1 cellular context compared by ENCODE assay signal in the genomic region with DNA sequence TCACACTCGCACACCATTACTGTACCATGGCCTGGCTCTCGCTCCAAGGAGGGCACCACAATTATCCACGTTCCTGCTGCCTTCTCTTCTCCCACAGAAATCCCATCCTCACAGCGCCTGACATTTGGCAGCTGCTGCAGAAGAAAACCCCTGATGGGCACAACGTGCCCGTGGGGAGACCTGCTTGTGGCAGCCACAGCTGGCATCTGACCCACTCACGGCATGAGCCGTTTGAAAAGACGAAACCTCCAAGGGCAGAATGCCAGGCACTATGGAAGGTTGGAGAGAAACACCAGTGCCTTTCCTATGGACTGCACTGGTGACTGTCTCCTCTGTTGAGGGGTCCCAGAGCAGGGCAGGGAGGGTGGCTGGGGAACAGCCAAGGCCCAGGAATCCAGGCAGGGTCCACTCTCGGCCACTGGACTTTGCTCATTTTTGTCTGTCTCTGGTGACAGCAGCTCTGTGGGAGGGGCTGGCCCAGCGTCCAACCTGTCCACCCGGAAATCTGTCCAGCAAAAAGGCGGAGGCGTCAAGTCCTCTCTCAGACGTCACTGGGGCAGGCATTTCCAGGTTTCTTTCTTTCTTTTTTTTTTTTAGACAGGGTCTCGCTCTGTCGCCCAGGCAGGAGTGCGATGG.
TF ChIP-seq lines count a peak whose summit lies in the region.

No MANE protein-coding gene starts in this region.

TF ChIP-seq in HepG2, 621 proteins besides CTCF, POLR2A, EP300 and RAD21 (continued from another document and continues in another):
- TF ChIP-seq NR3C1 (CRISPR knock-in tag; IDR thresholded peaks at IDR 0.05) (no peak), ZNF7 (CRISPR knock-in tag; IDR thresholded peaks at IDR 0.05) (no peak), NKX3-1 (CRISPR knock-in tag; IDR thresholded peaks at IDR 0.05) (no peak), CEBPG (CRISPR knock-in tag; IDR thresholded peaks at IDR 0.05) (no peak), NFE2 (CRISPR knock-in tag; IDR thresholded peaks at IDR 0.05) (no peak), ZNF580 (CRISPR knock-in tag; IDR thresholded peaks at IDR 0.05; ENCODE audit: borderline replicate concordance, low read depth) (no peak), SIX4 (CRISPR knock-in tag; IDR thresholded peaks at IDR 0.05) (no peak), ZNF138 (CRISPR knock-in tag; IDR thresholded peaks at IDR 0.05; ENCODE audit: low read depth) (no peak), MTF2 (CRISPR knock-in tag; IDR thresholded peaks at IDR 0.05; ENCODE audit: borderline replicate concordance) (no peak), HNRNPH1 (optimal IDR thresholded peaks at IDR 0.05; ENCODE audit: low read depth, low read length) (no peak), CHD2 (IDR thresholded peaks at IDR 0.05; ENCODE audit: low read depth, low read length) (no peak), ZNF850 (CRISPR knock-in tag; conservative IDR thresholded peaks at IDR 0.05) (no peak), ZNF33A (CRISPR knock-in tag; IDR thresholded peaks at IDR 0.05; ENCODE audit: borderline replicate concordance) (no peak), ZNF512B (CRISPR knock-in tag; IDR thresholded peaks at IDR 0.05; ENCODE audit: borderline replicate concordance) (no peak), ZNF652 (CRISPR knock-in tag; IDR thresholded peaks at IDR 0.05; ENCODE audit: borderline replicate concordance, low read depth) (no peak), SP1 (IDR thresholded peaks at IDR 0.05) (no peak), SP1 (CRISPR knock-in tag; IDR thresholded peaks at IDR 0.05) (peak; percentile 30; the same call in 1 of the 2 replicates), HMG20A (CRISPR knock-in tag; IDR thresholded peaks at IDR 0.05; ENCODE audit: borderline replicate concordance) (0 out of 2 replicates have a peak, but pooled peaks have one; percentile 15), SCMH1 (CRISPR knock-in tag; IDR thresholded peaks at IDR 0.05; ENCODE audit: borderline replicate concordance) (no peak), TEAD2 (CRISPR knock-in tag; IDR thresholded peaks at IDR 0.05) (no peak), SRF (IDR thresholded peaks at IDR 0.05; ENCODE audit: low read depth, low read length) (no peak), ZNF614 (CRISPR knock-in tag; IDR thresholded peaks at IDR 0.05; ENCODE audit: borderline replicate concordance) (no peak), BCL6 (CRISPR knock-in tag; IDR thresholded peaks at IDR 0.05) (0 out of 2 replicates have a peak, but pooled peaks have one; percentile 14), NFIB (CRISPR knock-in tag; IDR thresholded peaks at IDR 0.05; ENCODE audit: borderline replicate concordance) (no peak), SAP130 (CRISPR knock-in tag; IDR thresholded peaks at IDR 0.05; ENCODE audit: low read depth) (peak; percentile 19; the same call in 1 of the 2 replicates), ZNF572 (CRISPR knock-in tag; IDR thresholded peaks at IDR 0.05) (peak; percentile 96; the same call in 1 of the 2 replicates), TCF7 (IDR thresholded peaks at IDR 0.05; ENCODE audit: low read depth) (no peak), FOXA1 (IDR thresholded peaks at IDR 0.05) (no peak), FOXA1 (CRISPR knock-in tag; IDR thresholded peaks at IDR 0.05) (no peak), ZNF530 (CRISPR knock-in tag; IDR thresholded peaks at IDR 0.05; ENCODE audit: low read depth) (no peak), U2AF2 (IDR thresholded peaks at IDR 0.05; ENCODE audit: low read depth, low read length) (no peak), ZFX (CRISPR knock-in tag; IDR thresholded peaks at IDR 0.05; ENCODE audit: low read depth) (peak; percentile 32; the same call in 1 of the 2 replicates), ZNF724P (CRISPR knock-in tag; IDR thresholded peaks at IDR 0.05; ENCODE audit: borderline replicate concordance) (no peak), TOPORS (CRISPR knock-in tag; IDR thresholded peaks at IDR 0.05) (no peak), XRCC5 (optimal IDR thresholded peaks at IDR 0.05; ENCODE audit: low read length) (peak; percentile 14), ZNF547 (CRISPR knock-in tag; IDR thresholded peaks at IDR 0.05) (no peak), PCBP2 (optimal IDR thresholded peaks at IDR 0.05; ENCODE audit: low read depth, low read length, poor library complexity, severe bottlenecking) (no peak), POLR2AphosphoS5 (IDR thresholded peaks at IDR 0.05; ENCODE audit: low read depth, low read length) (no peak), MTF1 (CRISPR knock-in tag; IDR thresholded peaks at IDR 0.05) (no peak), KLF9 (CRISPR knock-in tag; IDR thresholded peaks at IDR 0.05; ENCODE audit: low read depth) (no peak), ZMYM3 (CRISPR knock-in tag; IDR thresholded peaks at IDR 0.05) (peak; percentile 51; the same call in 1 of the 2 replicates), FIP1L1 (IDR thresholded peaks at IDR 0.05; ENCODE audit: borderline replicate concordance, insufficient read depth, low read depth, low read length) (no peak), ZBTB49 (CRISPR knock-in tag; IDR thresholded peaks at IDR 0.05; ENCODE audit: borderline replicate concordance) (no peak), THYN1 (CRISPR knock-in tag; IDR thresholded peaks at IDR 0.05; ENCODE audit: borderline replicate concordance, low read depth) (no peak), RXRA (CRISPR knock-in tag; IDR thresholded peaks at IDR 0.05) (peak; percentile 22; the same call in 1 of the 2 replicates), ZNF567 (CRISPR knock-in tag; IDR thresholded peaks at IDR 0.05; ENCODE audit: borderline replicate concordance) (no peak), REST (IDR thresholded peaks at IDR 0.05; ENCODE audit: borderline replicate concordance in 1 of 2, low read depth in 1 of 2, low read length in 2 of 2) (no peak), ZNF235 (CRISPR knock-in tag; IDR thresholded peaks at IDR 0.05; ENCODE audit: borderline replicate concordance) (no peak), SOX6 (IDR thresholded peaks at IDR 0.05) (no peak), SOX6 (CRISPR knock-in tag; IDR thresholded peaks at IDR 0.05) (0 out of 2 replicates have a peak, but pooled peaks have one; percentile 48), PCBP1 (IDR thresholded peaks at IDR 0.05; ENCODE audit: borderline replicate concordance, low read depth, low read length) (no peak), ZMAT3 (CRISPR knock-in tag; conservative IDR thresholded peaks at IDR 0.05) (no peak)
- TF ChIP-seq, protein P1, sequence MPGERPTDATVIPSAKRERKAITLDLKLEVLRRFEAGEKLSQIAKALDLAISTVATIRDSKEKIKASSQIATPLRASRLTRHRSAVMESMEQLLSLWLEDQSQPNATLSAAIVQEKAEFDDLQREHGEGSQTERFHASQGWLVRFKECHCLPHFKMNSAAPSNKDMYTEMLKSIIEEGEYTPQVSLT (CRISPR knock-in tag; IDR thresholded peaks at IDR 0.05; ENCODE audit: borderline replicate concordance, low read depth) = no peak
- TF ChIP-seq, protein P2, sequence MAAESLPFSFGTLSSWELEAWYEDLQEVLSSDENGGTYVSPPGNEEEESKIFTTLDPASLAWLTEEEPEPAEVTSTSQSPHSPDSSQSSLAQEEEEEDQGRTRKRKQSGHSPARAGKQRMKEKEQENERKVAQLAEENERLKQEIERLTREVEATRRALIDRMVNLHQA (CRISPR knock-in tag; IDR thresholded peaks at IDR 0.05) = no peak
- TF ChIP-seq, protein P3, sequence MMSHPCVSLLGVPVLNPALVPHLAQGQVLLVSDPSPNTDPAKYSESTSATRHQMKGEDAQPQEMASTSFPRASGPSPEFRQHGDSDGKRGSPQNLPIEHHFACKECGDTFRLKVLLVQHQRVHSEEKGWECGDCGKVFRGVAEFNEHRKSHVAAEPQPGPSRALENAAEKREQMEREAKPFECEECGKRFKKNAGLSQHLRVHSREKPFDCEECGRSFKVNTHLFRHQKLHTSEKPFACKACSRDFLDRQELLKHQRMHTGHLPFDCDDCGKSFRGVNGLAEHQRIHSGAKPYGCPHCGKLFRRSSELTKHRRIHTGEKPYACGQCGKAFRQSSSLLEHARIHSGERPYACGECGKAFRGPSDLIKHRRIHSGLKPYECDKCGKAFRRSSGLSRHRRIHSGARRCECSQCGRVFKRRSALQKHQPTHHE (CRISPR knock-in tag; IDR thresholded peaks at IDR 0.05; ENCODE audit: borderline replicate concordance) = no peak
- TF ChIP-seq, protein P4, sequence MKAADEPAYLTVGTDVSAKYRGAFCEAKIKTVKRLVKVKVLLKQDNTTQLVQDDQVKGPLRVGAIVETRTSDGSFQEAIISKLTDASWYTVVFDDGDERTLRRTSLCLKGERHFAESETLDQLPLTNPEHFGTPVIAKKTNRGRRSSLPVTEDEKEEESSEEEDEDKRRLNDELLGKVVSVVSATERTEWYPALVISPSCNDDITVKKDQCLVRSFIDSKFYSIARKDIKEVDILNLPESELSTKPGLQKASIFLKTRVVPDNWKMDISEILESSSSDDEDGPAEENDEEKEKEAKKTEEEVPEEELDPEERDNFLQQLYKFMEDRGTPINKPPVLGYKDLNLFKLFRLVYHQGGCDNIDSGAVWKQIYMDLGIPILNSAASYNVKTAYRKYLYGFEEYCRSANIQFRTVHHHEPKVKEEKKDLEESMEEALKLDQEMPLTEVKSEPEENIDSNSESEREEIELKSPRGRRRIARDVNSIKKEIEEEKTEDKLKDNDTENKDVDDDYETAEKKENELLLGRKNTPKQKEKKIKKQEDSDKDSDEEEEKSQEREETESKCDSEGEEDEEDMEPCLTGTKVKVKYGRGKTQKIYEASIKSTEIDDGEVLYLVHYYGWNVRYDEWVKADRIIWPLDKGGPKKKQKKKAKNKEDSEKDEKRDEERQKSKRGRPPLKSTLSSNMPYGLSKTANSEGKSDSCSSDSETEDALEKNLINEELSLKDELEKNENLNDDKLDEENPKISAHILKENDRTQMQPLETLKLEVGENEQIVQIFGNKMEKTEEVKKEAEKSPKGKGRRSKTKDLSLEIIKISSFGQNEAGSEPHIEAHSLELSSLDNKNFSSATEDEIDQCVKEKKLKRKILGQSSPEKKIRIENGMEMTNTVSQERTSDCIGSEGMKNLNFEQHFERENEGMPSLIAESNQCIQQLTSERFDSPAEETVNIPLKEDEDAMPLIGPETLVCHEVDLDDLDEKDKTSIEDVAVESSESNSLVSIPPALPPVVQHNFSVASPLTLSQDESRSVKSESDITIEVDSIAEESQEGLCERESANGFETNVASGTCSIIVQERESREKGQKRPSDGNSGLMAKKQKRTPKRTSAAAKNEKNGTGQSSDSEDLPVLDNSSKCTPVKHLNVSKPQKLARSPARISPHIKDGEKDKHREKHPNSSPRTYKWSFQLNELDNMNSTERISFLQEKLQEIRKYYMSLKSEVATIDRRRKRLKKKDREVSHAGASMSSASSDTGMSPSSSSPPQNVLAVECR (CRISPR knock-in tag; IDR thresholded peaks at IDR 0.05; ENCODE audit: borderline replicate concordance) = peak; percentile 32; the same call in 1 of the 2 replicates
